1 cellular context compared by ENCODE assay signal in the genomic region with DNA sequence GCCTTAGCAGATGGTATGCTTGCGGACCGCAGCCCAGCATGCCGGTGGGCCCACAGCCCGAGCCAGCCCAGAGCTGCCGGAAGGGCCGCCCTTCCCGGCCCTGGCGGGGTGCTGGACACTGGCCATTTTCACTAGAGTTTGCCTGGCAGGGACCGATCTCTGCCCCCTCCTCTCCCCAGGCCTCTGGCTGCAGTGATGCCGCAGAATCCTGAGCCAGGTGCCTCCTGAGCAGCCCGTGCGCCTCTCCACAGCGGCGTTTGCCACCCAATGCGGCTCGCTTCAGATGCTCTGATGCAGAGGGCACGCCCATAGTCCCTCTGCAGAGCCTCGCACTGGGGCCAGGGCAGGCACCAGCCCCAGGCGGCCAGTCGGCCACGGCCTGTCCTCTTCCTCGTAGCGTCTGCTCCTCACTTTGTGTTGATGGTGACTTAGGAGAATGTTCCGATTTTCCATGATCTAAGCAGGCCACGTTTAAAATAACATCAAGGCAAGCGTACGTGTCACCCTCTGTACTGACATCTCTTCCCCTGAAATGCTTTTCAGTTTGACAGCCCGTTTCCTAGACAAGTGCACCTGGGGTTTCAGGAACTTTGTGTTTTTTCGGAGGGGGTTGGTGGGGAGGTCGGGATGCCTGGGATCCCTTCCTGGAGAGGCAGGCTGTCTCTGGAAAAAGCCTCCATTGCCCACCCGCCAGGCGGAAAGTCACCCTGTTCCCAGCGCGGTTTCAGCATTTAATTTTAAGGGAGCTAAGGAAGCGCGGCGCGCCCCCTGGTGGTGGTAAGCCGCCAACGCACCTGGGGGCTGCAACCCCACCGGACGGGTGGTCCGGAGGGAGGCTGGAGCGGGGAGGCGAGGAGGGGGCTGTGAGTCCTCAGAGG.
A peak's percentile ranks its signal among the peaks of the same experiment; 100 is the strongest.
TF ChIP-seq lines count a peak whose summit lies in the region.

No MANE protein-coding gene starts in this region.

TF ChIP-seq in K562, 482 proteins besides CTCF, POLR2A, EP300 and RAD21 (continued from another document and continues in another):
- TF ChIP-seq, protein P1, sequence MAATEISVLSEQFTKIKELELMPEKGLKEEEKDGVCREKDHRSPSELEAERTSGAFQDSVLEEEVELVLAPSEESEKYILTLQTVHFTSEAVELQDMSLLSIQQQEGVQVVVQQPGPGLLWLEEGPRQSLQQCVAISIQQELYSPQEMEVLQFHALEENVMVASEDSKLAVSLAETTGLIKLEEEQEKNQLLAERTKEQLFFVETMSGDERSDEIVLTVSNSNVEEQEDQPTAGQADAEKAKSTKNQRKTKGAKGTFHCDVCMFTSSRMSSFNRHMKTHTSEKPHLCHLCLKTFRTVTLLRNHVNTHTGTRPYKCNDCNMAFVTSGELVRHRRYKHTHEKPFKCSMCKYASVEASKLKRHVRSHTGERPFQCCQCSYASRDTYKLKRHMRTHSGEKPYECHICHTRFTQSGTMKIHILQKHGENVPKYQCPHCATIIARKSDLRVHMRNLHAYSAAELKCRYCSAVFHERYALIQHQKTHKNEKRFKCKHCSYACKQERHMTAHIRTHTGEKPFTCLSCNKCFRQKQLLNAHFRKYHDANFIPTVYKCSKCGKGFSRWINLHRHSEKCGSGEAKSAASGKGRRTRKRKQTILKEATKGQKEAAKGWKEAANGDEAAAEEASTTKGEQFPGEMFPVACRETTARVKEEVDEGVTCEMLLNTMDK (IDR thresholded peaks at IDR 0.05; ENCODE audit: borderline replicate concordance, insufficient read depth, low read depth, low read length, poor library complexity, severe bottlenecking), result peak; percentile 69
- TF ChIP-seq YBX1 (IDR thresholded peaks at IDR 0.05), result no peak
- TF ChIP-seq FOXP1 (CRISPR knock-in tag; IDR thresholded peaks at IDR 0.05), result no peak
- no peak for TF ChIP-seq HNRNPL (IDR thresholded peaks at IDR 0.05; ENCODE audit: low read depth, low read length)
- TF ChIP-seq ARID2 (IDR thresholded peaks at IDR 0.05), result 0 out of 2 replicates have a peak, but pooled peaks have one; percentile 61
- TF ChIP-seq, protein P2, sequence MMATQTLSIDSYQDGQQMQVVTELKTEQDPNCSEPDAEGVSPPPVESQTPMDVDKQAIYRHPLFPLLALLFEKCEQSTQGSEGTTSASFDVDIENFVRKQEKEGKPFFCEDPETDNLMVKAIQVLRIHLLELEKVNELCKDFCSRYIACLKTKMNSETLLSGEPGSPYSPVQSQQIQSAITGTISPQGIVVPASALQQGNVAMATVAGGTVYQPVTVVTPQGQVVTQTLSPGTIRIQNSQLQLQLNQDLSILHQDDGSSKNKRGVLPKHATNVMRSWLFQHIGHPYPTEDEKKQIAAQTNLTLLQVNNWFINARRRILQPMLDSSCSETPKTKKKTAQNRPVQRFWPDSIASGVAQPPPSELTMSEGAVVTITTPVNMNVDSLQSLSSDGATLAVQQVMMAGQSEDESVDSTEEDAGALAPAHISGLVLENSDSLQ (IDR thresholded peaks at IDR 0.05), result no peak
- no peak for TF ChIP-seq AFF4 (CRISPR knock-in tag; IDR thresholded peaks at IDR 0.05)
- 0 out of 2 replicates have a peak, but pooled peaks have one; percentile 18 for TF ChIP-seq L3MBTL2 (IDR thresholded peaks at IDR 0.05)
- TF ChIP-seq RBM22 (IDR thresholded peaks at IDR 0.05; ENCODE audit: low read depth, low read length, poor library complexity, severe bottlenecking), result no peak
- no peak for TF ChIP-seq STAT5B (CRISPR knock-in tag; IDR thresholded peaks at IDR 0.05)
- no peak for TF ChIP-seq ETV6 (IDR thresholded peaks at IDR 0.05; ENCODE audit: borderline replicate concordance in 1 of 2, low read depth in 2 of 2, low read length in 1 of 2)
- TF ChIP-seq ETV6 (CRISPR knock-in tag; IDR thresholded peaks at IDR 0.05; ENCODE audit: borderline replicate concordance), result no peak
- no peak for TF ChIP-seq DMBX1 (CRISPR knock-in tag; IDR thresholded peaks at IDR 0.05; ENCODE audit: borderline replicate concordance)
- TF ChIP-seq RB1 (IDR thresholded peaks at IDR 0.05; ENCODE audit: low read depth), result peak; percentile 81
- no peak for TF ChIP-seq RAD51 (IDR thresholded peaks at IDR 0.05; ENCODE audit: borderline replicate concordance, low read depth)
- TF ChIP-seq NR2F6 (CRISPR knock-in tag; IDR thresholded peaks at IDR 0.05), result no peak
- no peak for TF ChIP-seq ZNF609 (CRISPR knock-in tag; IDR thresholded peaks at IDR 0.05; ENCODE audit: borderline replicate concordance)
- TF ChIP-seq, protein P3, sequence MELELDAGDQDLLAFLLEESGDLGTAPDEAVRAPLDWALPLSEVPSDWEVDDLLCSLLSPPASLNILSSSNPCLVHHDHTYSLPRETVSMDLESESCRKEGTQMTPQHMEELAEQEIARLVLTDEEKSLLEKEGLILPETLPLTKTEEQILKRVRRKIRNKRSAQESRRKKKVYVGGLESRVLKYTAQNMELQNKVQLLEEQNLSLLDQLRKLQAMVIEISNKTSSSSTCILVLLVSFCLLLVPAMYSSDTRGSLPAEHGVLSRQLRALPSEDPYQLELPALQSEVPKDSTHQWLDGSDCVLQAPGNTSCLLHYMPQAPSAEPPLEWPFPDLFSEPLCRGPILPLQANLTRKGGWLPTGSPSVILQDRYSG (tag; conservative IDR thresholded peaks at IDR 0.05; ENCODE audit: low read depth), result no peak
- TF ChIP-seq, protein P4, sequence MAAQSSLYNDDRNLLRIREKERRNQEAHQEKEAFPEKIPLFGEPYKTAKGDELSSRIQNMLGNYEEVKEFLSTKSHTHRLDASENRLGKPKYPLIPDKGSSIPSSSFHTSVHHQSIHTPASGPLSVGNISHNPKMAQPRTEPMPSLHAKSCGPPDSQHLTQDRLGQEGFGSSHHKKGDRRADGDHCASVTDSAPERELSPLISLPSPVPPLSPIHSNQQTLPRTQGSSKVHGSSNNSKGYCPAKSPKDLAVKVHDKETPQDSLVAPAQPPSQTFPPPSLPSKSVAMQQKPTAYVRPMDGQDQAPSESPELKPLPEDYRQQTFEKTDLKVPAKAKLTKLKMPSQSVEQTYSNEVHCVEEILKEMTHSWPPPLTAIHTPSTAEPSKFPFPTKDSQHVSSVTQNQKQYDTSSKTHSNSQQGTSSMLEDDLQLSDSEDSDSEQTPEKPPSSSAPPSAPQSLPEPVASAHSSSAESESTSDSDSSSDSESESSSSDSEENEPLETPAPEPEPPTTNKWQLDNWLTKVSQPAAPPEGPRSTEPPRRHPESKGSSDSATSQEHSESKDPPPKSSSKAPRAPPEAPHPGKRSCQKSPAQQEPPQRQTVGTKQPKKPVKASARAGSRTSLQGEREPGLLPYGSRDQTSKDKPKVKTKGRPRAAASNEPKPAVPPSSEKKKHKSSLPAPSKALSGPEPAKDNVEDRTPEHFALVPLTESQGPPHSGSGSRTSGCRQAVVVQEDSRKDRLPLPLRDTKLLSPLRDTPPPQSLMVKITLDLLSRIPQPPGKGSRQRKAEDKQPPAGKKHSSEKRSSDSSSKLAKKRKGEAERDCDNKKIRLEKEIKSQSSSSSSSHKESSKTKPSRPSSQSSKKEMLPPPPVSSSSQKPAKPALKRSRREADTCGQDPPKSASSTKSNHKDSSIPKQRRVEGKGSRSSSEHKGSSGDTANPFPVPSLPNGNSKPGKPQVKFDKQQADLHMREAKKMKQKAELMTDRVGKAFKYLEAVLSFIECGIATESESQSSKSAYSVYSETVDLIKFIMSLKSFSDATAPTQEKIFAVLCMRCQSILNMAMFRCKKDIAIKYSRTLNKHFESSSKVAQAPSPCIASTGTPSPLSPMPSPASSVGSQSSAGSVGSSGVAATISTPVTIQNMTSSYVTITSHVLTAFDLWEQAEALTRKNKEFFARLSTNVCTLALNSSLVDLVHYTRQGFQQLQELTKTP (IDR thresholded peaks at IDR 0.05; ENCODE audit: low read depth in 1 of 2, partially characterized antibody in 2 of 2), result no peak
- TF ChIP-seq, protein P5, sequence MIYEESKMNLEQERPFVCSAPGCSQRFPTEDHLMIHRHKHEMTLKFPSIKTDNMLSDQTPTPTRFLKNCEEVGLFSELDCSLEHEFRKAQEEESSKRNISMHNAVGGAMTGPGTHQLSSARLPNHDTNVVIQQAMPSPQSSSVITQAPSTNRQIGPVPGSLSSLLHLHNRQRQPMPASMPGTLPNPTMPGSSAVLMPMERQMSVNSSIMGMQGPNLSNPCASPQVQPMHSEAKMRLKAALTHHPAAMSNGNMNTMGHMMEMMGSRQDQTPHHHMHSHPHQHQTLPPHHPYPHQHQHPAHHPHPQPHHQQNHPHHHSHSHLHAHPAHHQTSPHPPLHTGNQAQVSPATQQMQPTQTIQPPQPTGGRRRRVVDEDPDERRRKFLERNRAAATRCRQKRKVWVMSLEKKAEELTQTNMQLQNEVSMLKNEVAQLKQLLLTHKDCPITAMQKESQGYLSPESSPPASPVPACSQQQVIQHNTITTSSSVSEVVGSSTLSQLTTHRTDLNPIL (CRISPR knock-in tag; IDR thresholded peaks at IDR 0.05), result no peak
- TF ChIP-seq JUND (IDR thresholded peaks at IDR 0.05; ENCODE audit: borderline replicate concordance, low read depth, low read length), result 0 out of 2 replicates have a peak, but pooled peaks have one; percentile 24
- TF ChIP-seq JUND (tag; IDR thresholded peaks at IDR 0.05; ENCODE audit: borderline replicate concordance, low read depth, low read length), result no peak
- no peak for TF ChIP-seq U2AF2 (optimal IDR thresholded peaks at IDR 0.05; ENCODE audit: low read depth, low read length)
- no peak for TF ChIP-seq HOXB6 (CRISPR knock-in tag; IDR thresholded peaks at IDR 0.05; ENCODE audit: borderline replicate concordance)
- no peak for TF ChIP-seq SMAD1 (IDR thresholded peaks at IDR 0.05; ENCODE audit: low read depth, low read length, partially characterized antibody)
- peak; percentile 50; the same call in 1 of the 2 replicates for TF ChIP-seq GATAD2A (IDR thresholded peaks at IDR 0.05)
- no peak for TF ChIP-seq ZFPM2 (CRISPR knock-in tag; IDR thresholded peaks at IDR 0.05)
- no peak for TF ChIP-seq FUS (optimal IDR thresholded peaks at IDR 0.05; ENCODE audit: low read depth, low read length)
- TF ChIP-seq XRCC5 (IDR thresholded peaks at IDR 0.05; ENCODE audit: low read depth, low read length), result peak; percentile 79; the same call in 1 of the 2 replicates
- no peak for TF ChIP-seq ZNF324 (CRISPR knock-in tag; IDR thresholded peaks at IDR 0.05)
- TF ChIP-seq, protein P6, sequence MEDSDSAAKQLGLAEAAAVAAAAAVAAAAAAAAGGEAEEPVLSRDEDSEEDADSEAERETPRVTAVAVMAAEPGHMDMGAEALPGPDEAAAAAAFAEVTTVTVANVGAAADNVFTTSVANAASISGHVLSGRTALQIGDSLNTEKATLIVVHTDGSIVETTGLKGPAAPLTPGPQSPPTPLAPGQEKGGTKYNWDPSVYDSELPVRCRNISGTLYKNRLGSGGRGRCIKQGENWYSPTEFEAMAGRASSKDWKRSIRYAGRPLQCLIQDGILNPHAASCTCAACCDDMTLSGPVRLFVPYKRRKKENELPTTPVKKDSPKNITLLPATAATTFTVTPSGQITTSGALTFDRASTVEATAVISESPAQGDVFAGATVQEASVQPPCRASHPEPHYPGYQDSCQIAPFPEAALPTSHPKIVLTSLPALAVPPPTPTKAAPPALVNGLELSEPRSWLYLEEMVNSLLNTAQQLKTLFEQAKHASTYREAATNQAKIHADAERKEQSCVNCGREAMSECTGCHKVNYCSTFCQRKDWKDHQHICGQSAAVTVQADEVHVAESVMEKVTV (CRISPR knock-in tag; IDR thresholded peaks at IDR 0.05), result peak; percentile 68
- peak; percentile 89 for TF ChIP-seq SMC3 (conservative IDR thresholded peaks at IDR 0.05; ENCODE audit: insufficient read depth, low read depth, low read length)
